ENCODE assay signal across 14 cellular contexts in the genomic region with DNA sequence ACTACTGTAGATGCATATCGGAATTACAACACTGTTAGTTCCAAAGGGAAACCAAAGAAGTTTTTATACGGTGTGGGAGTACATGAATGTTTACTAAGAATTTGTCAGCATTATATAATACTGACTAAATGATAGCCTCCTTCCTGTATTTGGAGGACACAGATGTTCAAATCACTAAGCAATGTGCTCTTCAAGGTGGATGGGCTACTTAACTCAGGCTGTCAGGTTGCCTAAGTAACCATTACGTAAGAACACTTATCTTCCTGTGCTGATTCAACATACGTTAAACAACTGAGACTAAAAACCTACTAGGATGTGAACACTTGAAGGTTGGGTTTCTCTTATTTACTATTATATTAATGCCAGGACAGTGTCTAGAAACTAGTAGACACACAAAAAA.
DNase-seq lines count a peak whose midpoint lies in the region; ATAC-seq, FAIRE-seq and TF ChIP-seq lines count a peak whose summit lies in the region.
"Had no signal": no experiment of that assay in that cellular context is flagged by ENCODE, and none has a peak within 500 bp of the region (broad histone marks: within the 10 kb centered on the region; RNA-seq: fewer than 3 reads in every experiment).

No MANE protein-coding gene starts in this region.

- no peak overlapping the region for H3K9ac ChIP-seq in astrocyte (ENCODE audit: low read length)

- no peaks in the 10 kb centered on the region for H3K27me3 ChIP-seq in astrocyte (ENCODE audit: insufficient read depth, low read length)
- H3K27me3 ChIP-seq: dorsolateral prefrontal cortex had no signal

- H3K27ac Mint-ChIP-seq in astrocyte (ENCODE audit: unreplicated experiment): no peak overlapping the region

- no peak overlapping the region for H3K27ac ChIP-seq in astrocyte (ENCODE audit: low read depth, low read length)
- H3K27ac ChIP-seq: dorsolateral prefrontal cortex had no signal

- FAIRE-seq in astrocyte (lab: Jason Lieb, UNC): no peak
- no peak for FAIRE-seq in frontal cortex (lab: Jason Lieb, UNC)
- FAIRE-seq: GM12892, TTC549 had no signal

- no peaks in the 10 kb centered on the region for H3K4me1 Mint-ChIP-seq in astrocyte (ENCODE audit: low read depth, unreplicated experiment)
- H3K4me1 Mint-ChIP-seq: CD4-positive, alpha-beta memory T cell had no signal

- DNase-seq in Daoy (ENCODE audit: low read depth) (peak; percentile 15), NCI-H2029 treated with DMSO at 0.1 percent for 48 hours (lab: John Stamatoyannopoulos, UW) (peak; percentile 79), astrocyte (ENCODE audit: low read depth) (peak; percentile 57), mucosa of descending colon (no peak), germinal center (ENCODE audit: low spot score) (no peak), GM13976 (ENCODE audit: low spot score) (no peak), frontal cortex (ENCODE audit: low spot score in 2 of 2) (no peak)
- no peak for DNase-seq in activated effector memory CD4-positive, alpha-beta T cell treated with Interleukin-2 at 50 U/mL for 16 hours
- DNase-seq: dorsolateral prefrontal cortex, NCI-H526, posterior cingulate gyrus had no signal

- H3K9me3 ChIP-seq in astrocyte (ENCODE audit: insufficient read depth, low read depth, low read length) (no peaks in the 10 kb centered on the region), mucosa of descending colon (no peaks in the 10 kb centered on the region)

- peak; percentile 77 for ATAC-seq in mucosa of descending colon

- H3K4me3 ChIP-seq in astrocyte (ENCODE audit: insufficient read depth, low read depth, low read length) (no peak overlapping the region), mucosa of descending colon (no peak overlapping the region)
- H3K4me3 ChIP-seq: dorsolateral prefrontal cortex had no signal

- H3K4me3 Mint-ChIP-seq in astrocyte (ENCODE audit: unreplicated experiment): no peak overlapping the region
- H3K4me3 Mint-ChIP-seq: CD4-positive, alpha-beta memory T cell had no signal

- H3K4me1 ChIP-seq in astrocyte (ENCODE audit: insufficient read depth, low read length): no peaks in the 10 kb centered on the region
- H3K4me1 ChIP-seq in mucosa of descending colon (ENCODE audit: low read depth): no peaks in the 10 kb centered on the region

- no peaks in the 10 kb centered on the region for H3K9me3 Mint-ChIP-seq in astrocyte (ENCODE audit: unreplicated experiment)

- TF ChIP-seq CTCF in astrocyte (IDR thresholded peaks at IDR 0.05; ENCODE audit: insufficient read depth, low read depth, low read length) (no peak), mucosa of descending colon (IDR thresholded peaks at IDR 0.05) (no peak), GM13976 (IDR thresholded peaks at IDR 0.05; ENCODE audit: borderline replicate concordance, control extremely low read depth, extremely low read depth, insufficient read depth, missing control alignments) (no peak)

- H3K79me2 ChIP-seq in astrocyte (ENCODE audit: insufficient read depth, low read length): no peaks in the 10 kb centered on the region

- no peaks in the 10 kb centered on the region for H3K36me3 Mint-ChIP-seq in astrocyte (ENCODE audit: low read depth, unreplicated experiment)
- H3K36me3 Mint-ChIP-seq: CD4-positive, alpha-beta memory T cell had no signal

- H2AFZ ChIP-seq in astrocyte (ENCODE audit: low read depth, low read length): no peak overlapping the region

- H3K4me2 ChIP-seq in astrocyte (ENCODE audit: low read length): no peak overlapping the region

- in situ Hi-C loops in GM13976 (cut with MboI; ENCODE audit: low sequenced_read_pairs, unreplicated experiment): no loop called here

- intact Hi-C loops in mucosa of descending colon (cut with DNase I, micrococcal nuclease): no loop called here

- no peaks in the 10 kb centered on the region for H4K20me1 ChIP-seq in astrocyte (ENCODE audit: insufficient read depth, low read length)

- H3K36me3 ChIP-seq in astrocyte (ENCODE audit: insufficient read depth, low read length) (no peaks in the 10 kb centered on the region), mucosa of descending colon (ENCODE audit: low read depth) (no peaks in the 10 kb centered on the region)

- H3K27me3 Mint-ChIP-seq in astrocyte (ENCODE audit: low read depth, unreplicated experiment): no peaks in the 10 kb centered on the region
- H3K27me3 Mint-ChIP-seq: CD4-positive, alpha-beta memory T cell had no signal

Comparison
In these comparisons a context has a peak if more than half of its experiments do, and no peak if none do; other contexts are left out.
1. DNase-seq: peak in Daoy (single experiment), NCI-H2029 treated with DMSO at 0.1 percent for 48 hours (single experiment) and astrocyte (single experiment); none in mucosa of descending colon (0 of 3), germinal center (single experiment), activated effector memory CD4-positive, alpha-beta T cell treated with Interleukin-2 at 50 U/mL for 16 hours (single experiment), GM13976 (single experiment) and frontal cortex (0 of 2).